In the genomic region with DNA sequence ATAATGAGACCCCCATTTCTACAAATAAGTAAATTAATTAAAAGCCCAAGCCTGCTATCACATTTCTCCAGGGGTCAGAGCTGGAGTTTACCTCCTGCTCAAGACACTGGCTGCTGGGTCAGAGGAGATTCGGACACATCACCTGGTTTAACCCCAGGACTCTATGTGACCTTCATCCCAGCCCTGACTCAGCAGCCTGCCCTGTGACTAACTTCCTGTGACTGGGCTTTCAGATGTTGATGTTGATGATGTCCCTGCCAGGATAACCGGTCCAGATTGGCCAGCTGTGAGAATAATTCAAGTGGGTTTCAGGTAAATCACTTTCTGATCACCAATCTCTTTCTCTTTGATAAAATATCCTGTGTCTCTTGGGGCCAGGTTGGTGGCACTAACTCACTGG, we compare ENCODE assay signal across 13 cellular contexts.
DNase-seq lines count a peak whose midpoint lies in the region; ATAC-seq, FAIRE-seq and TF ChIP-seq lines count a peak whose summit lies in the region.
"Had no signal": no experiment of that assay in that cellular context is flagged by ENCODE, and none has a peak within 500 bp of the region (broad histone marks: within the 10 kb centered on the region; RNA-seq: fewer than 3 reads in every experiment).

No MANE protein-coding gene starts in this region.

- no peaks in the 10 kb centered on the region for H3K36me3 Mint-ChIP-seq in activated CD8-positive, alpha-beta T cell treated with anti-CD3 and anti-CD28 coated beads for 36 hours (ENCODE audit: low read depth)
- no peaks in the 10 kb centered on the region for H3K36me3 Mint-ChIP-seq in activated CD8-positive, alpha-beta T cell treated with anti-CD3 and anti-CD28 coated beads, Interleukin-2, amount 10 ng/mL, durations not matched to agents 7 days and 5 days (ENCODE audit: low read depth)
- no peaks in the 10 kb centered on the region for H3K36me3 Mint-ChIP-seq in stimulated activated effector memory CD8-positive, alpha-beta T cell treated with anti-CD3 and anti-CD28 coated beads, Interleukin-12 subunit alpha, Interleukin-12 subunit beta, amount 100 ng/mL, for 72 hours

- CTCF ChIA-PET in activated CD8-positive, alpha-beta T cell treated with anti-CD3 and anti-CD28 coated beads for 36 hours (lab: Charles Lee) = interaction anchor here (1.1 to 6.5 kb wide), 2 partner anchors 243 to 522 kb away, joined by 5 to 65 read pairs; no protein-coding TSS in a partner anchor
- CTCF ChIA-PET in activated CD8-positive, alpha-beta T cell treated with anti-CD3 and anti-CD28 coated beads, Interleukin-2, amount 10 ng/mL, durations not matched to agents 7 days and 5 days (lab: Charles Lee) = no interaction called here

- WGBS in tibial nerve, 2 donors = 60 to 74% methylated on average over 1 to 2 of the region's 2 CpGs

- peaks cover 0 to 20% (median 4%) of the 10 kb centered on the region in 4 donors for H3K4me1 ChIP-seq in tibial nerve

- DNase-seq in activated CD8-positive, alpha-beta T cell treated with anti-CD3 and anti-CD28 coated beads for 36 hours = peak; percentile 33
- no peak for DNase-seq in activated CD8-positive, alpha-beta T cell treated with anti-CD3 and anti-CD28 coated beads, Interleukin-2, amount 10 ng/mL, durations not matched to agents 7 days and 5 days
- DNase-seq in RCC 7860 (ENCODE audit: low spot score) = peak; percentile 33
- DNase-seq in fibroblast of pulmonary artery (ENCODE audit: low read depth) = peak; percentile 43
- no peak for DNase-seq in stimulated activated effector memory CD8-positive, alpha-beta T cell treated with anti-CD3 and anti-CD28 coated beads, Interleukin-12 subunit alpha, Interleukin-12 subunit beta, amount 100 ng/mL, for 72 hours (ENCODE audit: low spot score in 2 of 2)
- DNase-seq in stimulated activated CD4-positive, alpha-beta T cell treated with anti-CD3 and anti-CD28 coated beads, Interleukin-4, amount 100 ng/mL, for 24 hours = no peak
- no peak for DNase-seq in tibial nerve (ENCODE audit: low spot score in 2 of 2)
- no peak for DNase-seq in dorsolateral prefrontal cortex
- DNase-seq: activated T-cell treated with anti-CD3 and anti-CD28 coated beads, Interleukin-2, amount 50 U/mL, for 24 hours; GDM1; head of caudate nucleus; NCI-H526 had no signal

- no peaks in the 10 kb centered on the region for H3K36me3 ChIP-seq in tibial nerve
- H3K36me3 ChIP-seq: HAP-1 had no signal

- peaks cover 10% of the 10 kb centered on the region for H3K27me3 Mint-ChIP-seq in activated CD8-positive, alpha-beta T cell treated with anti-CD3 and anti-CD28 coated beads for 36 hours
- peaks cover 30% of the 10 kb centered on the region for H3K27me3 Mint-ChIP-seq in activated CD8-positive, alpha-beta T cell treated with anti-CD3 and anti-CD28 coated beads, Interleukin-2, amount 10 ng/mL, durations not matched to agents 7 days and 5 days (ENCODE audit: low read depth)

- H3K27ac ChIP-seq in tibial nerve (no peak overlapping the region), dorsolateral prefrontal cortex (peak overlapping the region in 1 of 59 donors; percentile 15)

- no peak for FAIRE-seq in RCC 7860 (lab: Jason Lieb, UNC)

- H3K4me3 Mint-ChIP-seq in activated CD8-positive, alpha-beta T cell treated with anti-CD3 and anti-CD28 coated beads for 36 hours = no peak overlapping the region
- no peak overlapping the region for H3K4me3 Mint-ChIP-seq in activated CD8-positive, alpha-beta T cell treated with anti-CD3 and anti-CD28 coated beads, Interleukin-2, amount 10 ng/mL, durations not matched to agents 7 days and 5 days
- no peak overlapping the region for H3K4me3 Mint-ChIP-seq in stimulated activated effector memory CD8-positive, alpha-beta T cell treated with anti-CD3 and anti-CD28 coated beads, Interleukin-12 subunit alpha, Interleukin-12 subunit beta, amount 100 ng/mL, for 72 hours
- H3K4me3 Mint-ChIP-seq: activated T-cell treated with anti-CD3 and anti-CD28 coated beads, Interleukin-2, amount 50 U/mL, for 24 hours had no signal

- no peaks in the 10 kb centered on the region for H3K9me3 ChIP-seq in tibial nerve
- H3K9me3 ChIP-seq: HAP-1 had no signal

- TF ChIP-seq POLR2A in tibial nerve (IDR thresholded peaks at IDR 0.05) = no peak

- H3K9me3 Mint-ChIP-seq in activated CD8-positive, alpha-beta T cell treated with anti-CD3 and anti-CD28 coated beads for 36 hours = no peaks in the 10 kb centered on the region
- H3K9me3 Mint-ChIP-seq in activated CD8-positive, alpha-beta T cell treated with anti-CD3 and anti-CD28 coated beads, Interleukin-2, amount 10 ng/mL, durations not matched to agents 7 days and 5 days (ENCODE audit: insufficient read depth) = no peaks in the 10 kb centered on the region
- H3K9me3 Mint-ChIP-seq in stimulated activated effector memory CD8-positive, alpha-beta T cell treated with anti-CD3 and anti-CD28 coated beads, Interleukin-12 subunit alpha, Interleukin-12 subunit beta, amount 100 ng/mL, for 72 hours = no peaks in the 10 kb centered on the region
- H3K9me3 Mint-ChIP-seq: activated T-cell treated with anti-CD3 and anti-CD28 coated beads, Interleukin-2, amount 50 U/mL, for 24 hours had no signal

- no peak for ATAC-seq in activated CD8-positive, alpha-beta T cell treated with anti-CD3 and anti-CD28 coated beads for 36 hours
- ATAC-seq in activated CD8-positive, alpha-beta T cell treated with anti-CD3 and anti-CD28 coated beads, Interleukin-2, amount 10 ng/mL, durations not matched to agents 7 days and 5 days = no peak
- peak; percentile 71 for ATAC-seq in stimulated activated effector memory CD8-positive, alpha-beta T cell treated with anti-CD3 and anti-CD28 coated beads, Interleukin-12 subunit alpha, Interleukin-12 subunit beta, amount 100 ng/mL, for 72 hours

- H3K27me3 ChIP-seq in tibial nerve (no peaks in the 10 kb centered on the region), dorsolateral prefrontal cortex (no peaks in the 10 kb centered on the region)

- no peak for TF ChIP-seq EP300 in tibial nerve (IDR thresholded peaks at IDR 0.05)

- no peak overlapping the region for H3K27ac Mint-ChIP-seq in activated CD8-positive, alpha-beta T cell treated with anti-CD3 and anti-CD28 coated beads for 36 hours
- H3K27ac Mint-ChIP-seq in activated CD8-positive, alpha-beta T cell treated with anti-CD3 and anti-CD28 coated beads, Interleukin-2, amount 10 ng/mL, durations not matched to agents 7 days and 5 days = no peak overlapping the region
- no peak overlapping the region for H3K27ac Mint-ChIP-seq in stimulated activated effector memory CD8-positive, alpha-beta T cell treated with anti-CD3 and anti-CD28 coated beads, Interleukin-12 subunit alpha, Interleukin-12 subunit beta, amount 100 ng/mL, for 72 hours
- H3K27ac Mint-ChIP-seq: activated T-cell treated with anti-CD3 and anti-CD28 coated beads, Interleukin-2, amount 50 U/mL, for 24 hours had no signal

- peaks cover 19% of the 10 kb centered on the region for H3K4me1 Mint-ChIP-seq in activated CD8-positive, alpha-beta T cell treated with anti-CD3 and anti-CD28 coated beads for 36 hours (ENCODE audit: low read depth)
- H3K4me1 Mint-ChIP-seq in activated CD8-positive, alpha-beta T cell treated with anti-CD3 and anti-CD28 coated beads, Interleukin-2, amount 10 ng/mL, durations not matched to agents 7 days and 5 days (ENCODE audit: low read depth) = peaks cover 17% of the 10 kb centered on the region
- peaks cover 25% of the 10 kb centered on the region for H3K4me1 Mint-ChIP-seq in stimulated activated effector memory CD8-positive, alpha-beta T cell treated with anti-CD3 and anti-CD28 coated beads, Interleukin-12 subunit alpha, Interleukin-12 subunit beta, amount 100 ng/mL, for 72 hours

- no peak overlapping the region for H3K4me3 ChIP-seq in fibroblast of pulmonary artery (replicated peaks; ENCODE audit: low read depth, low read length)
- no peak overlapping the region for H3K4me3 ChIP-seq in tibial nerve
- no peak overlapping the region for H3K4me3 ChIP-seq in dorsolateral prefrontal cortex
- H3K4me3 ChIP-seq: HAP-1 had no signal

- TF ChIP-seq CTCF in activated CD8-positive, alpha-beta T cell treated with anti-CD3 and anti-CD28 coated beads for 36 hours (IDR thresholded peaks at IDR 0.05) = no peak
- TF ChIP-seq CTCF in fibroblast of pulmonary artery (IDR thresholded peaks at IDR 0.05; ENCODE audit: low read length, missing control alignments) (no peak), tibial nerve (IDR thresholded peaks at IDR 0.05) (no peak), dorsolateral prefrontal cortex (IDR thresholded peaks at IDR 0.05 in 54 of 56, conservative IDR thresholded peaks at IDR 0.05 in 2 of 56; ENCODE audit: low read depth in 1 of 56, partially characterized antibody in 56 of 56) (no peak)

- POLR2A ChIA-PET in activated CD8-positive, alpha-beta T cell treated with anti-CD3 and anti-CD28 coated beads for 36 hours (lab: Charles Lee) = no interaction called here
- POLR2A ChIA-PET in activated CD8-positive, alpha-beta T cell treated with anti-CD3 and anti-CD28 coated beads, Interleukin-2, amount 10 ng/mL, durations not matched to agents 7 days and 5 days (lab: Charles Lee) = no interaction called here

- intact Hi-C loops in activated CD8-positive, alpha-beta T cell treated with anti-CD3 and anti-CD28 coated beads for 36 hours (cut with micrococcal nuclease) = loop anchor here (10.0 kb wide), 2 partner anchors 522 to 602 kb away; no protein-coding TSS in a partner anchor
- intact Hi-C loops in dorsolateral prefrontal cortex (cut with DNase I) = loop anchor here (5.0 to 10.0 kb wide), 2 partner anchors 51 to 602 kb away; no protein-coding TSS in a partner anchor

Comparison
In these comparisons a context has a peak if more than half of its experiments do, and no peak if none do; other contexts are left out.
1. DNase-seq: peak in activated CD8-positive, alpha-beta T cell treated with anti-CD3 and anti-CD28 coated beads for 36 hours (single experiment), RCC 7860 (single experiment) and fibroblast of pulmonary artery (single experiment); none in activated CD8-positive, alpha-beta T cell treated with anti-CD3 and anti-CD28 coated beads, Interleukin-2, amount 10 ng/mL, durations not matched to agents 7 days and 5 days (single experiment), stimulated activated effector memory CD8-positive, alpha-beta T cell treated with anti-CD3 and anti-CD28 coated beads, Interleukin-12 subunit alpha, Interleukin-12 subunit beta, amount 100 ng/mL, for 72 hours (0 of 2), stimulated activated CD4-positive, alpha-beta T cell treated with anti-CD3 and anti-CD28 coated beads, Interleukin-4, amount 100 ng/mL, for 24 hours (single experiment), tibial nerve (0 of 2) and dorsolateral prefrontal cortex (0 of 10).